ENCODE assay signal across 21 cellular contexts in genomic region chr13:39506559-39507390, GRCh38.
DNase-seq lines count a peak whose midpoint lies in the region; ATAC-seq and TF ChIP-seq lines count a peak whose summit lies in the region.
"Had no signal": no experiment of that assay in that cellular context is flagged by ENCODE, and none has a peak within 500 bp of the region (broad histone marks: within the 10 kb centered on the region; RNA-seq: fewer than 3 reads in every experiment).

No MANE protein-coding gene starts in this region.

- POLR2A ChIA-PET in WTC11 (lab: Charles Lee) = interaction anchor here (0.6 kb wide), 1 partner anchor 90 kb away, joined by 5 read pairs; no protein-coding TSS in a partner anchor

- CTCF ChIA-PET in WTC11 (lab: Charles Lee) = interaction anchor here (0.8 to 1.3 kb wide), 2 partner anchors 89 to 109 kb away, joined by 3 to 6 read pairs; no protein-coding TSS in a partner anchor

- H3K4me1 Mint-ChIP-seq in WTC11 = peaks cover 34% of the 10 kb centered on the region
- H3K4me1 Mint-ChIP-seq: activated CD4-positive, alpha-beta T cell treated with anti-CD3 and anti-CD28 coated beads for 36 hours had no signal

- DNase-seq in HPDE6-E6E7 (ENCODE audit: extremely low spot score) (peak; percentile 22), WTC11 (ENCODE audit: low spot score) (no peak), foreskin keratinocyte (peak; percentile 96 to 98), cerebellum (ENCODE audit: low spot score) (no peak)
- DNase-seq: activated CD4-positive, alpha-beta T cell treated with anti-CD3 and anti-CD28 coated beads for 36 hours; activated T-cell treated with anti-CD3 and anti-CD28 coated beads for 4 hours; CD4-positive, alpha-beta T cell; cerebellar nuclear complex; head of caudate nucleus; Karpas-422; kidney glomerular epithelial cell; NCI-H2029; NCI-H82; posterior cingulate gyrus; SHP77 had no signal

- no peaks in the 10 kb centered on the region for H3K9me3 ChIP-seq in thymus (ENCODE audit: control insufficient read depth)

- peaks cover 9% of the 10 kb centered on the region for H3K9me3 Mint-ChIP-seq in WTC11
- H3K9me3 Mint-ChIP-seq: CD4-positive, alpha-beta T cell; T-helper 2 cell treated with Interferon-gamma antibody and Interleukin-4, amounts not matched to agents 5 μg/mL and 100 μg/mL, for 36 hours had no signal

- no peak overlapping the region for H3K4me3 ChIP-seq in thymus (ENCODE audit: low read length)
- H3K4me3 ChIP-seq: GM12878 had no signal

- H3K4me1 ChIP-seq in foreskin keratinocyte = peaks cover 23% of the 10 kb centered on the region
- H3K4me1 ChIP-seq in thymus (ENCODE audit: control insufficient read depth, insufficient read depth, low read length) = no peaks in the 10 kb centered on the region

- ATAC-seq in WTC11 (peak; percentile 69), foreskin keratinocyte (peak; percentile 96), HG02798 (IDR thresholded peaks at IDR 0.05; ENCODE audit: poor library complexity, unreplicated experiment) (no peak), GM19463 (IDR thresholded peaks at IDR 0.05; ENCODE audit: unreplicated experiment) (no peak)
- ATAC-seq: activated CD4-positive, alpha-beta T cell treated with anti-CD3 and anti-CD28 coated beads for 36 hours; GM12878 had no signal

- H3K36me3 ChIP-seq in thymus (ENCODE audit: control insufficient read depth, insufficient read depth) = no peaks in the 10 kb centered on the region

- H3K27ac ChIP-seq in foreskin keratinocyte (peak overlapping the region; percentile 7), thymus (ENCODE audit: low read depth) (peak overlapping the region; percentile 15)

- TF ChIP-seq CTCF in WTC11 (IDR thresholded peaks at IDR 0.05) (no peak), foreskin keratinocyte (conservative IDR thresholded peaks at IDR 0.05) (peak; percentile 38)

- no peak overlapping the region for H3K4me3 Mint-ChIP-seq in WTC11
- H3K4me3 Mint-ChIP-seq: activated CD4-positive, alpha-beta T cell treated with anti-CD3 and anti-CD28 coated beads for 36 hours; activated naive CD8-positive, alpha-beta T cell; CD4-positive, alpha-beta T cell; T-helper 2 cell treated with Interferon-gamma antibody and Interleukin-4, amounts not matched to agents 5 μg/mL and 100 μg/mL, for 36 hours had no signal

- no peak overlapping the region for H3K27ac Mint-ChIP-seq in WTC11
- H3K27ac Mint-ChIP-seq: activated CD4-positive, alpha-beta T cell treated with anti-CD3 and anti-CD28 coated beads for 36 hours; activated naive CD8-positive, alpha-beta T cell; CD4-positive, alpha-beta T cell; T-helper 2 cell treated with Interferon-gamma antibody and Interleukin-4, amounts not matched to agents 5 μg/mL and 100 μg/mL, for 36 hours had no signal

- 80% methylated on average over 7 of the region's 7 CpGs for WGBS in thymus

- peaks cover 4% of the 10 kb centered on the region for H3K36me3 Mint-ChIP-seq in WTC11
- H3K36me3 Mint-ChIP-seq: activated naive CD8-positive, alpha-beta T cell had no signal

- no peaks in the 10 kb centered on the region for H3K27me3 Mint-ChIP-seq in WTC11 (ENCODE audit: low read depth)

- H3K27me3 ChIP-seq in foreskin keratinocyte (no peaks in the 10 kb centered on the region), thymus (ENCODE audit: control insufficient read depth, insufficient read depth) (no peaks in the 10 kb centered on the region)

TF ChIP-seq in WTC11, 78 proteins besides CTCF, POLR2A, EP300 and RAD21:
- no peak for TF ChIP-seq SP1 (CRISPR knock-in tag; conservative IDR thresholded peaks at IDR 0.05)
- no peak for TF ChIP-seq ERG (CRISPR knock-in tag; IDR thresholded peaks at IDR 0.05)
- no peak for TF ChIP-seq ZNF232 (CRISPR knock-in tag; IDR thresholded peaks at IDR 0.05)
- no peak for TF ChIP-seq ATF6 (CRISPR knock-in tag; IDR thresholded peaks at IDR 0.05)
- no peak for TF ChIP-seq TP53 (CRISPR knock-in tag; IDR thresholded peaks at IDR 0.05)
- TF ChIP-seq OVOL2 (CRISPR knock-in tag; IDR thresholded peaks at IDR 0.05; ENCODE audit: borderline replicate concordance) = no peak

Comparison
In these comparisons a context has a peak if more than half of its experiments do, and no peak if none do; other contexts are left out.
1. DNase-seq: peak in HPDE6-E6E7 (single experiment) and foreskin keratinocyte (2 of 2); none in WTC11 (single experiment) and cerebellum (single experiment).
2. ATAC-seq: peak in WTC11 (single experiment) and foreskin keratinocyte (single experiment); none in HG02798 (single experiment) and GM19463 (single experiment).